Comparison of ENCODE assay signal across 16 cellular contexts in the genomic region with DNA sequence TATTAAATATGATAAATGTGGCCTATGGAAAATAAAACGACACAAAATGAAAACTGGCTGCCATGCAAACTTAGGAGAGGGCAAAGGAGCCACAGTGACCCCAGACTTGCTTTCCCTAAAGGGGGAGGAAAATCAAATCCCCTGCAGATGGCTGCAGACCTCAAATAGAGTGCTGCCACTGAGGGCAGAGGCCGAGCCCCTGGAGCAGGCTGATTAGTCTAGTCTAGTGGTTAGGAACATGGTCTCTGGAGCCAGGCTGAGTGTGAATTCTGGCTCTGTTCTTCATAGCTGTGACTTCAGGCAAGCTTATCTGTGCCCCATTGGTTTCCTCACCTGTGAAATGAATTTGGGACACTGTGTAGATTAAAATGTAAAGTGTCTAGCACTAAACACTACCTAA.
DNase-seq lines count a peak whose midpoint lies in the region; ATAC-seq and TF ChIP-seq lines count a peak whose summit lies in the region.
"Had no signal": no experiment of that assay in that cellular context is flagged by ENCODE, and none has a peak within 500 bp of the region (broad histone marks: within the 10 kb centered on the region; RNA-seq: fewer than 3 reads in every experiment).

No MANE protein-coding gene starts in this region.

- H3K4me1 ChIP-seq in subcutaneous abdominal adipose tissue (ENCODE audit: control insufficient read depth in 5 of 5, insufficient read depth in 5 of 5, low read length in 5 of 5), result peaks cover 36 to 97% (median 78%) of the 10 kb centered on the region in 5 donors

- H3K4me1 Mint-ChIP-seq in T-helper 1 cell treated with Interleukin-12 subunit alpha and Interleukin-12 subunit beta and Interleukin-4 antibody, amounts not matched to agents 30 μg/mL and 1 μg/mL, for 36 hours (ENCODE audit: low read depth), result peaks cover 78% of the 10 kb centered on the region
- H3K4me1 Mint-ChIP-seq in activated CD4-positive, alpha-beta memory T cell treated with anti-CD3 and anti-CD28 coated beads for 36 hours (ENCODE audit: low read depth), result peaks cover 96% of the 10 kb centered on the region

- peak overlapping the region; percentile 95 for H3K27ac Mint-ChIP-seq in T-helper 1 cell treated with Interleukin-12 subunit alpha and Interleukin-12 subunit beta and Interleukin-4 antibody, amounts not matched to agents 30 μg/mL and 1 μg/mL, for 36 hours
- H3K27ac Mint-ChIP-seq in activated CD4-positive, alpha-beta memory T cell treated with anti-CD3 and anti-CD28 coated beads for 36 hours, result peak overlapping the region; percentile 93

- CTCF ChIA-PET in activated CD4-positive, alpha-beta memory T cell treated with anti-CD3 and anti-CD28 coated beads for 36 hours (lab: Charles Lee), result interaction anchor here (0.9 to 4.1 kb wide), 5 partner anchors 9 to 55 kb away, joined by 3 to 35 read pairs (median 6); no protein-coding TSS in a partner anchor
- CTCF ChIA-PET in HEK293T (lab: Yijun Ruan, JAX), result interaction anchor here (0.7 kb wide), 1 partner anchor 70 kb away, joined by 3 read pairs; no protein-coding TSS in a partner anchor

- POLR2A ChIA-PET in activated CD4-positive, alpha-beta memory T cell treated with anti-CD3 and anti-CD28 coated beads for 36 hours (lab: Charles Lee), result interaction anchor here (0.8 to 1.8 kb wide), 4 partner anchors 10 to 24 kb away, joined by 3 to 5 read pairs (median 4); no protein-coding TSS in a partner anchor
- POLR2A ChIA-PET in HEK293T (lab: Yijun Ruan, JAX), result interaction anchor here (0.7 to 2.1 kb wide), 3 partner anchors 11 to 26 kb away, joined by 3 to 6 read pairs (median 3); no protein-coding TSS in a partner anchor

- intact Hi-C loops in activated CD4-positive, alpha-beta memory T cell treated with anti-CD3 and anti-CD28 coated beads for 36 hours (cut with micrococcal nuclease), result loop anchor here (5.0 kb wide), 1 partner anchor 149 kb away; no protein-coding TSS in a partner anchor

- H3K4me3 ChIP-seq in subcutaneous abdominal adipose tissue (ENCODE audit: low read depth in 1 of 5, low read length in 5 of 5), result no peak overlapping the region
- H3K4me3 ChIP-seq: SJSA1 had no signal

- H3K27me3 Mint-ChIP-seq in T-helper 1 cell treated with Interleukin-12 subunit alpha and Interleukin-12 subunit beta and Interleukin-4 antibody, amounts not matched to agents 30 μg/mL and 1 μg/mL, for 36 hours (ENCODE audit: low read depth), result no peaks in the 10 kb centered on the region
- no peaks in the 10 kb centered on the region for H3K27me3 Mint-ChIP-seq in activated CD4-positive, alpha-beta memory T cell treated with anti-CD3 and anti-CD28 coated beads for 36 hours
- H3K27me3 Mint-ChIP-seq: brain had no signal

- H3K9me3 Mint-ChIP-seq in T-helper 1 cell treated with Interleukin-12 subunit alpha and Interleukin-12 subunit beta and Interleukin-4 antibody, amounts not matched to agents 30 μg/mL and 1 μg/mL, for 36 hours, result no peaks in the 10 kb centered on the region
- no peaks in the 10 kb centered on the region for H3K9me3 Mint-ChIP-seq in activated CD4-positive, alpha-beta memory T cell treated with anti-CD3 and anti-CD28 coated beads for 36 hours
- H3K9me3 Mint-ChIP-seq: brain had no signal

- peak overlapping the region; percentile 74 for H3K4me3 Mint-ChIP-seq in T-helper 1 cell treated with Interleukin-12 subunit alpha and Interleukin-12 subunit beta and Interleukin-4 antibody, amounts not matched to agents 30 μg/mL and 1 μg/mL, for 36 hours
- peak overlapping the region; percentile 71 for H3K4me3 Mint-ChIP-seq in activated CD4-positive, alpha-beta memory T cell treated with anti-CD3 and anti-CD28 coated beads for 36 hours

- ATAC-seq in HG02763 (IDR thresholded peaks at IDR 0.05; ENCODE audit: unreplicated experiment) (no peak), GM21723 (IDR thresholded peaks at IDR 0.05; ENCODE audit: unreplicated experiment) (no peak)

- H3K27ac ChIP-seq in layer of hippocampus (ENCODE audit: low read depth, low read length) (peak overlapping the region; percentile 84), subcutaneous abdominal adipose tissue (ENCODE audit: low read depth, low read length) (peak overlapping the region; percentile 97)
- H3K27ac ChIP-seq: 22Rv1 had no signal

- peak overlapping the region in 3 of 5 donors; percentile 0 to 52 (median 9) for H3K9ac ChIP-seq in subcutaneous abdominal adipose tissue (ENCODE audit: low read length in 5 of 5)

- H3K27me3 ChIP-seq in layer of hippocampus (ENCODE audit: control insufficient read depth, insufficient read depth, low read length), result no peaks in the 10 kb centered on the region
- no peaks in the 10 kb centered on the region for H3K27me3 ChIP-seq in subcutaneous abdominal adipose tissue (ENCODE audit: control insufficient read depth in 5 of 5, insufficient read depth in 4 of 5, low read length in 5 of 5)
- H3K27me3 ChIP-seq: SJSA1 had no signal

- no peaks in the 10 kb centered on the region for H3K36me3 ChIP-seq in subcutaneous abdominal adipose tissue (ENCODE audit: control insufficient read depth in 5 of 5, insufficient read depth in 5 of 5, low read length in 5 of 5)
- H3K36me3 ChIP-seq: SJSA1 had no signal

- no peaks in the 10 kb centered on the region for H3K9me3 ChIP-seq in subcutaneous abdominal adipose tissue (ENCODE audit: control insufficient read depth in 5 of 5, low read length in 5 of 5)
- H3K9me3 ChIP-seq: SJSA1 had no signal

- DNase-seq in T-helper 1 cell (no peak), HEK293T (ENCODE audit: extremely low spot score) (no peak)
- DNase-seq in activated CD4-positive, alpha-beta memory T cell treated with anti-CD3 and anti-CD28 coated beads for 36 hours, result no peak
- DNase-seq: activated CD4-positive, alpha-beta T cell treated with anti-CD3 and anti-CD28 coated beads, Interleukin-2, amount 50 U/mL, for 4 hours; DMS53; MV-4-11; NCI-H510A treated with DMSO at 0.1 percent for 48 hours; stimulated activated CD4-positive, alpha-beta T cell treated with anti-CD3 and anti-CD28 coated beads, Interleukin-4, amount 100 ng/mL, for 4 hours had no signal

- H3K36me3 Mint-ChIP-seq in T-helper 1 cell treated with Interleukin-12 subunit alpha and Interleukin-12 subunit beta and Interleukin-4 antibody, amounts not matched to agents 30 μg/mL and 1 μg/mL, for 36 hours (ENCODE audit: low read depth), result peaks cover 4% of the 10 kb centered on the region
- peaks cover 15% of the 10 kb centered on the region for H3K36me3 Mint-ChIP-seq in activated CD4-positive, alpha-beta memory T cell treated with anti-CD3 and anti-CD28 coated beads for 36 hours
- H3K36me3 Mint-ChIP-seq: brain had no signal

TF ChIP-seq in HEK293T, 16 proteins besides CTCF, POLR2A, EP300 and RAD21:
- no peak for TF ChIP-seq NFRKB (IDR thresholded peaks at IDR 0.05)
- TF ChIP-seq HDGF (IDR thresholded peaks at IDR 0.05; ENCODE audit: borderline replicate concordance), result no peak
- TF ChIP-seq ZNF384 (IDR thresholded peaks at IDR 0.05), result no peak
- no peak for TF ChIP-seq ARNT (IDR thresholded peaks at IDR 0.05)
- no peak for TF ChIP-seq LEF1 (IDR thresholded peaks at IDR 0.05; ENCODE audit: borderline replicate concordance)
- no peak for TF ChIP-seq BHLHE40 (IDR thresholded peaks at IDR 0.05; ENCODE audit: borderline replicate concordance)
- TF ChIP-seq FOXA1 (IDR thresholded peaks at IDR 0.05), result no peak
- TF ChIP-seq SP1 (IDR thresholded peaks at IDR 0.05), result no peak
- no peak for TF ChIP-seq FOXM1 (IDR thresholded peaks at IDR 0.05; ENCODE audit: borderline replicate concordance)
- no peak for TF ChIP-seq CTBP1 (IDR thresholded peaks at IDR 0.05; ENCODE audit: borderline replicate concordance)
- no peak for TF ChIP-seq TARDBP (IDR thresholded peaks at IDR 0.05)
- TF ChIP-seq SUZ12 (IDR thresholded peaks at IDR 0.05), result no peak
